ENCODE assay signal across 8 cellular contexts in genomic region chr4:41882622-41883347, GRCh38. TPM values are rescaled to one million over a fixed set of nuclear protein-coding genes. Genes with fewer than 3 reads are reported as not detected.
DNase-seq lines count a peak whose midpoint lies in the region; FAIRE-seq and TF ChIP-seq lines count a peak whose summit lies in the region.

No MANE protein-coding gene starts in this region.

- intact Hi-C loops in ascending aorta (cut with DNase I): loop anchor here (5.0 kb wide), 1 partner anchor 625 kb away; the partner anchor contains the start of gene UCHL1

- no peak overlapping the region for H3K27ac ChIP-seq in HUES48 (ENCODE audit: low read depth, low read length)
- H3K27ac ChIP-seq in ascending aorta: no peak overlapping the region

- peak; percentile 53 to 97 (median 94) for TF ChIP-seq CTCF in ascending aorta (IDR thresholded peaks at IDR 0.05)

- H3K4me3 ChIP-seq in HUES48 (ENCODE audit: low read depth, low read length): peak overlapping the region; percentile 51
- peak overlapping the region; percentile 53 to 70 for H3K4me3 ChIP-seq in ascending aorta
- H3K4me3 ChIP-seq in iPS-11a (ENCODE audit: low read depth, low read length): peak overlapping the region; percentile 1

- H3K9ac ChIP-seq in HUES48 (ENCODE audit: low read depth, low read length): no peak overlapping the region

- no peaks in the 10 kb centered on the region for H3K36me3 ChIP-seq in HUES48 (ENCODE audit: control insufficient read depth, insufficient read depth, low read length)
- no peaks in the 10 kb centered on the region for H3K36me3 ChIP-seq in ascending aorta

- H3K27me3 ChIP-seq in HUES48 (ENCODE audit: control insufficient read depth, insufficient read depth, low read length) (peaks cover 92% of the 10 kb centered on the region), ascending aorta (peaks cover 18% of the 10 kb centered on the region)

- peak; percentile 17 for DNase-seq in Ammon's horn (ENCODE audit: low spot score)
- DNase-seq in GM19239 (ENCODE audit: insufficient read length, low spot score): peak; percentile 85
- peak; percentile 12 for DNase-seq in T follicular helper cell (ENCODE audit: low read depth)
- no peak for DNase-seq in ascending aorta (ENCODE audit: low spot score in 2 of 2)
- peak; percentile 68 for DNase-seq in stimulated activated CD4-positive, alpha-beta T cell treated with anti-CD3 and anti-CD28 coated beads, Interleukin-15, amount 100 ng/mL, for 24 hours
- no peak for DNase-seq in NOMO-1 treated with DMSO at 0.1 percent for 48 hours (lab: John Stamatoyannopoulos, UW; ENCODE audit: unreplicated experiment)

- H3K4me1 ChIP-seq in HUES48 (ENCODE audit: control insufficient read depth, insufficient read depth, low read length): peaks cover 32% of the 10 kb centered on the region
- peaks cover 11 to 18% of the 10 kb centered on the region in 2 donors for H3K4me1 ChIP-seq in ascending aorta

- no peaks in the 10 kb centered on the region for H3K9me3 ChIP-seq in HUES48 (ENCODE audit: control insufficient read depth, insufficient read depth, low read length)
- H3K9me3 ChIP-seq in ascending aorta: no peaks in the 10 kb centered on the region

- no peak for FAIRE-seq in GM19239 (lab: Jason Lieb, UNC)

RNA-seq across cellular contexts. Expression of gene TMEM33, which starts 52.4 kb away (rescaled TPM):
- total RNA-seq in ascending aorta: 65.1 TPM

Comparison
In these comparisons a context has a peak if more than half of its experiments do, and no peak if none do; other contexts are left out.
1. DNase-seq: peak in Ammon's horn (single experiment), GM19239 (single experiment), T follicular helper cell (single experiment) and stimulated activated CD4-positive, alpha-beta T cell treated with anti-CD3 and anti-CD28 coated beads, Interleukin-15, amount 100 ng/mL, for 24 hours (single experiment); none in ascending aorta (0 of 2) and NOMO-1 treated with DMSO at 0.1 percent for 48 hours (single experiment).
2. H3K4me3 ChIP-seq: peak in every context shown above with its lines; median percentile 62 in ascending aorta; 51 in HUES48; 1 in iPS-11a.